ENCODE assay signal across 18 cellular contexts in genomic region chr12:51122844-51123243, GRCh38. TPM values are rescaled to one million over a fixed set of nuclear protein-coding genes. Genes with fewer than 3 reads are reported as not detected.
DNase-seq lines count a peak whose midpoint lies in the region; FAIRE-seq and TF ChIP-seq lines count a peak whose summit lies in the region.
"Had no signal": no experiment of that assay in that cellular context is flagged by ENCODE, and none has a peak within 500 bp of the region (broad histone marks: within the 10 kb centered on the region; RNA-seq: fewer than 3 reads in every experiment).

No MANE protein-coding gene starts in this region.

- H3K4me2 ChIP-seq in astrocyte (ENCODE audit: low read length) (no peak overlapping the region), hepatocyte (no peak overlapping the region)

- no peaks in the 10 kb centered on the region for H3K9me3 ChIP-seq in astrocyte (ENCODE audit: insufficient read depth, low read depth, low read length)
- H3K9me3 ChIP-seq in hepatocyte (ENCODE audit: low read depth), result no peaks in the 10 kb centered on the region

- TF ChIP-seq CTCF in astrocyte (IDR thresholded peaks at IDR 0.05; ENCODE audit: insufficient read depth, low read depth, low read length) (no peak), hepatocyte (IDR thresholded peaks at IDR 0.05; ENCODE audit: poor library complexity) (no peak), progenitor cell of endocrine pancreas (IDR thresholded peaks at IDR 0.05; ENCODE audit: unreplicated experiment) (no peak), osteocyte (IDR thresholded peaks at IDR 0.05) (no peak)

- H3K4me3 ChIP-seq in astrocyte (ENCODE audit: insufficient read depth, low read depth, low read length), result no peak overlapping the region
- no peak overlapping the region for H3K4me3 ChIP-seq in hepatocyte

- H3K36me3 ChIP-seq in astrocyte (ENCODE audit: insufficient read depth, low read length) (no peaks in the 10 kb centered on the region), hepatocyte (replicated peaks; ENCODE audit: insufficient read depth, low read depth) (no peaks in the 10 kb centered on the region)

- in situ Hi-C loops in Caki2 (cut with HindIII; ENCODE audit: low pct_unique_long_range_greater_than_20kb, low sequenced_read_pairs), result no loop called here

- no peaks in the 10 kb centered on the region for H3K9me2 ChIP-seq in hepatocyte (replicated peaks; ENCODE audit: insufficient read depth)

- peaks cover 8% of the 10 kb centered on the region for H3K36me3 Mint-ChIP-seq in astrocyte (ENCODE audit: low read depth, unreplicated experiment)
- H3K36me3 Mint-ChIP-seq in progenitor cell of endocrine pancreas (ENCODE audit: insufficient read depth), result peaks cover 17% of the 10 kb centered on the region
- peaks cover 5% of the 10 kb centered on the region for H3K36me3 Mint-ChIP-seq in osteocyte (ENCODE audit: unreplicated experiment)

- peaks cover 4% of the 10 kb centered on the region for H3K4me1 ChIP-seq in astrocyte (ENCODE audit: insufficient read depth, low read length)
- no peaks in the 10 kb centered on the region for H3K4me1 ChIP-seq in hepatocyte (ENCODE audit: insufficient read depth)

- peaks cover 22% of the 10 kb centered on the region for H3K4me1 Mint-ChIP-seq in astrocyte (ENCODE audit: low read depth, unreplicated experiment)
- no peaks in the 10 kb centered on the region for H3K4me1 Mint-ChIP-seq in progenitor cell of endocrine pancreas (ENCODE audit: low read depth)
- H3K4me1 Mint-ChIP-seq in osteocyte (ENCODE audit: unreplicated experiment), result peaks cover 3% of the 10 kb centered on the region

- H3K27me3 ChIP-seq in astrocyte (ENCODE audit: insufficient read depth, low read length) (no peaks in the 10 kb centered on the region), hepatocyte (no peaks in the 10 kb centered on the region)

- H3K27me3 Mint-ChIP-seq in astrocyte (ENCODE audit: low read depth, unreplicated experiment), result no peaks in the 10 kb centered on the region
- no peaks in the 10 kb centered on the region for H3K27me3 Mint-ChIP-seq in progenitor cell of endocrine pancreas
- H3K27me3 Mint-ChIP-seq in osteocyte (ENCODE audit: unreplicated experiment), result no peaks in the 10 kb centered on the region

- H3K4me3 Mint-ChIP-seq in astrocyte (ENCODE audit: unreplicated experiment) (no peak overlapping the region), progenitor cell of endocrine pancreas (ENCODE audit: low read depth) (no peak overlapping the region), osteocyte (ENCODE audit: unreplicated experiment) (no peak overlapping the region)
- H3K4me3 Mint-ChIP-seq: H9 had no signal

- H2AFZ ChIP-seq in astrocyte (ENCODE audit: low read depth, low read length), result no peak overlapping the region
- H2AFZ ChIP-seq in hepatocyte, result no peak overlapping the region

- DNase-seq in Caki2 (ENCODE audit: low read depth) (peak; percentile 84), astrocyte (ENCODE audit: low read depth) (no peak), hepatocyte (ENCODE audit: low spot score) (no peak), progenitor cell of endocrine pancreas (ENCODE audit: low spot score, unreplicated experiment) (no peak), urothelium cell line (ENCODE audit: low spot score) (no peak), osteocyte (ENCODE audit: extremely low spot score, unreplicated experiment) (no peak), NCI-H2081 treated with DMSO at 0.1 percent for 48 hours (lab: John Stamatoyannopoulos, UW) (no peak)
- no peak for DNase-seq in stimulated activated CD4-positive, alpha-beta T cell treated with anti-CD3 and anti-CD28 coated beads, Interleukin-4, amount 100 ng/mL, for 1 hour
- DNase-seq: H9, NCI-H1417 treated with DMSO at 0.1 percent for 48 hours, NCI-H1930, NCI-H2171 treated with DMSO at 0.1 percent for 48 hours, NCI-H748 treated with DMSO at 0.1 percent for 48 hours, OCI-M1, RPMI8226 had no signal

- H3K27ac ChIP-seq in astrocyte (ENCODE audit: low read depth, low read length) (no peak overlapping the region), hepatocyte (peak overlapping the region; percentile 65)
- H3K27ac ChIP-seq: C4-2B, HL-60 had no signal

- no peaks in the 10 kb centered on the region for H3K79me2 ChIP-seq in astrocyte (ENCODE audit: insufficient read depth, low read length)
- H3K79me2 ChIP-seq in hepatocyte, result peaks cover 12% of the 10 kb centered on the region

- FAIRE-seq in astrocyte (lab: Jason Lieb, UNC) (no peak), urothelium cell line (lab: Jason Lieb, UNC) (no peak)
- FAIRE-seq: HTR-8/SVneo had no signal

- H4K20me1 ChIP-seq in astrocyte (ENCODE audit: insufficient read depth, low read length) (peaks cover 14% of the 10 kb centered on the region), hepatocyte (ENCODE audit: insufficient read depth, poor library complexity, severe bottlenecking) (no peaks in the 10 kb centered on the region)

- no peaks in the 10 kb centered on the region for H3K9me3 Mint-ChIP-seq in astrocyte (ENCODE audit: unreplicated experiment)
- no peaks in the 10 kb centered on the region for H3K9me3 Mint-ChIP-seq in progenitor cell of endocrine pancreas (ENCODE audit: low read depth)
- no peaks in the 10 kb centered on the region for H3K9me3 Mint-ChIP-seq in osteocyte (ENCODE audit: unreplicated experiment)
- H3K9me3 Mint-ChIP-seq: H9 had no signal

- no peak overlapping the region for H3K9ac ChIP-seq in astrocyte (ENCODE audit: low read length)

- H3K27ac Mint-ChIP-seq in astrocyte (ENCODE audit: unreplicated experiment), result peak overlapping the region; percentile 71
- H3K27ac Mint-ChIP-seq in progenitor cell of endocrine pancreas, result peak overlapping the region; percentile 56
- H3K27ac Mint-ChIP-seq in osteocyte (ENCODE audit: unreplicated experiment), result no peak overlapping the region
- H3K27ac Mint-ChIP-seq: H9 had no signal

RNA-seq across cellular contexts. Expression of gene CSRNP2, which starts 39.4 kb away (rescaled TPM):
- 11.0 and 31.2 TPM in 2 replicates for total RNA-seq in Caki2 (2014; rRNA removed; shearing (Covaris generic); ENCODE audit: low replicate concordance)
- total RNA-seq in astrocyte (57.8 and 61.6 TPM in 2 replicates), hepatocyte (30.5 and 31.3 TPM in 2 replicates), progenitor cell of endocrine pancreas (66.4 and 67.0 TPM in 2 replicates), osteocyte (45.1 and 49.0 TPM in 2 replicates)
- 23.2 and 25.8 TPM in 2 replicates for polyA plus RNA-seq in hepatocyte

RNA-seq across cellular contexts. Expression of gene TFCP2, which starts 50.1 kb away (rescaled TPM):
- 24.0 and 26.0 TPM in 2 replicates for total RNA-seq in Caki2 (2014; rRNA removed; shearing (Covaris generic); ENCODE audit: low replicate concordance)
- total RNA-seq in astrocyte (19.2 and 22.4 TPM in 2 replicates), hepatocyte (10.4 and 11.6 TPM in 2 replicates), progenitor cell of endocrine pancreas (40.0 and 44.2 TPM in 2 replicates), osteocyte (20.6 and 21.1 TPM in 2 replicates)
- polyA plus RNA-seq in hepatocyte, result 6.9 and 8.6 TPM in 2 replicates
